ENCODE assay signal across 12 cellular contexts in genomic region chr1:40067023-40067422, GRCh38. TPM values are rescaled to one million over a fixed set of nuclear protein-coding genes. Genes with fewer than 3 reads are reported as not detected.
A peak's percentile ranks its signal among the peaks of the same experiment; 100 is the strongest.
DNase-seq lines count a peak whose midpoint lies in the region; ATAC-seq and TF ChIP-seq lines count a peak whose summit lies in the region.
"Had no signal": no experiment of that assay in that cellular context is flagged by ENCODE, and none has a peak within 500 bp of the region (broad histone marks: within the 10 kb centered on the region; RNA-seq: fewer than 3 reads in every experiment).

No MANE protein-coding gene starts in this region.

- H3K27me3 Mint-ChIP-seq in CD8-positive, alpha-beta T cell (ENCODE audit: low read depth) = no peaks in the 10 kb centered on the region
- H3K27me3 Mint-ChIP-seq in IgD-negative memory B cell = no peaks in the 10 kb centered on the region
- H3K27me3 Mint-ChIP-seq in naive thymus-derived CD8-positive, alpha-beta T cell = no peaks in the 10 kb centered on the region

- peaks cover 53% of the 10 kb centered on the region for H3K4me1 Mint-ChIP-seq in CD8-positive, alpha-beta T cell (ENCODE audit: low read depth)
- H3K4me1 Mint-ChIP-seq in IgD-negative memory B cell = peaks cover 35 to 45% (median 41%) of the 10 kb centered on the region in 3 donors
- H3K4me1 Mint-ChIP-seq in naive thymus-derived CD8-positive, alpha-beta T cell = peaks cover 28 to 55% (median 52%) of the 10 kb centered on the region in 4 donors

- no peak for DNase-seq in CD8-positive, alpha-beta T cell
- DNase-seq in amniotic epithelial cell (ENCODE audit: low read depth) (peak; percentile 53), NCI-H2107 treated with DMSO at 0.1 percent for 48 hours (lab: John Stamatoyannopoulos, UW; ENCODE audit: unreplicated experiment) (no peak), Peyer's patch (no peak), adrenal gland (no peak)
- DNase-seq in naive thymus-derived CD8-positive, alpha-beta T cell = no peak
- DNase-seq in stimulated activated CD4-positive, alpha-beta T cell treated with anti-CD3 and anti-CD28 coated beads, Interleukin-2, amount 100 ng/mL, for 48 hours = no peak
- DNase-seq: activated T-cell treated with anti-CD3 and anti-CD28 coated beads, Interleukin-2, amount 50 U/mL, for 4 hours; colonic mucosa; kidney; NCI-H2029 had no signal

- H3K9me3 Mint-ChIP-seq in CD8-positive, alpha-beta T cell = no peaks in the 10 kb centered on the region
- no peaks in the 10 kb centered on the region for H3K9me3 Mint-ChIP-seq in IgD-negative memory B cell
- no peaks in the 10 kb centered on the region for H3K9me3 Mint-ChIP-seq in naive thymus-derived CD8-positive, alpha-beta T cell
- H3K9me3 Mint-ChIP-seq: activated T-cell treated with anti-CD3 and anti-CD28 coated beads, Interleukin-2, amount 50 U/mL, for 4 hours had no signal

- H3K36me3 Mint-ChIP-seq in CD8-positive, alpha-beta T cell = peaks cover 91% of the 10 kb centered on the region
- peaks cover 19% of the 10 kb centered on the region for H3K36me3 Mint-ChIP-seq in IgD-negative memory B cell
- peaks cover 15 to 94% (median 55%) of the 10 kb centered on the region in 3 donors for H3K36me3 Mint-ChIP-seq in naive thymus-derived CD8-positive, alpha-beta T cell

- H3K27ac ChIP-seq in CD8-positive, alpha-beta T cell (ENCODE audit: low read depth, low read length) = no peak overlapping the region
- H3K27ac ChIP-seq in Peyer's patch (no peak overlapping the region), adrenal gland (no peak overlapping the region)
- H3K27ac ChIP-seq: colonic mucosa had no signal

- peak overlapping the region; percentile 87 for H3K27ac Mint-ChIP-seq in CD8-positive, alpha-beta T cell
- H3K27ac Mint-ChIP-seq in IgD-negative memory B cell = peak overlapping the region in 2 of 3 donors; percentile 69 to 74
- peak overlapping the region; percentile 81 to 90 (median 84) for H3K27ac Mint-ChIP-seq in naive thymus-derived CD8-positive, alpha-beta T cell

- TF ChIP-seq POLR2A in Peyer's patch (IDR thresholded peaks at IDR 0.05) (no peak), adrenal gland (IDR thresholded peaks at IDR 0.05) (no peak)

- H3K9me3 ChIP-seq in CD8-positive, alpha-beta T cell (ENCODE audit: low read length) = no peaks in the 10 kb centered on the region
- H3K9me3 ChIP-seq in Peyer's patch (no peaks in the 10 kb centered on the region), adrenal gland (replicated peaks in 1 of 3) (no peaks in the 10 kb centered on the region)
- H3K9me3 ChIP-seq: colonic mucosa had no signal

- CTCF ChIA-PET in CD8-positive, alpha-beta T cell (lab: Charles Lee) = interaction anchor here (1.5 kb wide), 1 partner anchor 11 kb away, joined by 9 read pairs; no protein-coding TSS in a partner anchor

- H3K27me3 ChIP-seq in CD8-positive, alpha-beta T cell (ENCODE audit: insufficient read depth, low read length) = no peaks in the 10 kb centered on the region
- H3K27me3 ChIP-seq in Peyer's patch (no peaks in the 10 kb centered on the region), adrenal gland (no peaks in the 10 kb centered on the region)
- H3K27me3 ChIP-seq: colonic mucosa had no signal

- POLR2A ChIA-PET in CD8-positive, alpha-beta T cell (lab: Charles Lee) = interaction anchor here (1.7 kb wide), 1 partner anchor 9 kb away, joined by 5 read pairs; no protein-coding TSS in a partner anchor
- POLR2A ChIA-PET in naive thymus-derived CD8-positive, alpha-beta T cell (lab: Charles Lee) = interaction anchor here (1.0 to 12.3 kb wide), 3 partner anchors 8 to 22 kb away, joined by 3 to 246 read pairs (median 3); partner anchors contain the start of gene CAP1

- ATAC-seq in CD8-positive, alpha-beta T cell = no peak
- no peak for ATAC-seq in naive thymus-derived CD8-positive, alpha-beta T cell

- WGBS in adrenal gland, 4 donors = 84 to 91% (median 89%) methylated on average over 2 of the region's 2 CpGs

- peaks cover 31% of the 10 kb centered on the region for H3K4me1 ChIP-seq in CD8-positive, alpha-beta T cell (ENCODE audit: insufficient read depth, low read length)
- H3K4me1 ChIP-seq in Peyer's patch (peaks cover 0 to 9% (median 5%) of the 10 kb centered on the region in 4 donors), adrenal gland (replicated peaks in 1 of 2) (no peaks in the 10 kb centered on the region)
- H3K4me1 ChIP-seq: colonic mucosa had no signal

- peaks cover 79% of the 10 kb centered on the region for H3K36me3 ChIP-seq in CD8-positive, alpha-beta T cell (ENCODE audit: insufficient read depth, low read length)
- peaks cover 0 to 100% (median 0%) of the 10 kb centered on the region in 3 donors for H3K36me3 ChIP-seq in Peyer's patch
- peaks cover 0 to 96% of the 10 kb centered on the region in 2 donors for H3K36me3 ChIP-seq in adrenal gland (replicated peaks in 1 of 2)

- intact Hi-C loops in CD8-positive, alpha-beta T cell (cut with DNase I, micrococcal nuclease) = no loop called here
- intact Hi-C loops in adrenal gland (cut with DNase I) = no loop called here

- no peak overlapping the region for H3K4me3 ChIP-seq in CD8-positive, alpha-beta T cell (ENCODE audit: low read depth, low read length)
- no peak overlapping the region for H3K4me3 ChIP-seq in Peyer's patch
- H3K4me3 ChIP-seq in adrenal gland = no peak overlapping the region
- H3K4me3 ChIP-seq: colonic mucosa had no signal

- TF ChIP-seq CTCF in CD8-positive, alpha-beta T cell (IDR thresholded peaks at IDR 0.05) = no peak
- TF ChIP-seq CTCF in Peyer's patch (IDR thresholded peaks at IDR 0.05) = no peak
- no peak for TF ChIP-seq CTCF in adrenal gland (IDR thresholded peaks at IDR 0.05)

- H3K4me3 Mint-ChIP-seq in CD8-positive, alpha-beta T cell = no peak overlapping the region
- peak overlapping the region in 1 of 4 donors; percentile 7 for H3K4me3 Mint-ChIP-seq in IgD-negative memory B cell
- H3K4me3 Mint-ChIP-seq in naive thymus-derived CD8-positive, alpha-beta T cell = no peak overlapping the region
- H3K4me3 Mint-ChIP-seq: activated T-cell treated with anti-CD3 and anti-CD28 coated beads, Interleukin-2, amount 50 U/mL, for 4 hours had no signal

RNA-seq across cellular contexts. Expression of gene CAP1, which starts 26.5 kb away (rescaled TPM):
- 100 to 1,000 TPM; 123 to 126 TPM for total RNA-seq in CD8-positive, alpha-beta T cell
- 424 TPM for polyA plus RNA-seq in IgD-negative memory B cell
- 100 to 1,000 TPM; 313 to 314 TPM for total RNA-seq in naive thymus-derived CD8-positive, alpha-beta T cell
- polyA plus RNA-seq in naive thymus-derived CD8-positive, alpha-beta T cell = 100 to 1,000 TPM; 610 to 675 (median 672) TPM
- total RNA-seq in Peyer's patch = 100 to 1,000 TPM; 135 to 229 (median 182) TPM
- 100 to 1,000 TPM; 167 to 304 (median 217) TPM for total RNA-seq in adrenal gland
- 100 to 1,000 TPM in 1 of 3 donors, 10 to 100 TPM in 2; 59.9 to 234 (median 62.5) TPM for polyA plus RNA-seq in adrenal gland

RNA-seq across cellular contexts. Expression of gene PPT1, which starts 30.0 kb away (rescaled TPM):
- total RNA-seq in CD8-positive, alpha-beta T cell = 10 to 100 TPM; 32.2 to 34.2 TPM
- polyA plus RNA-seq in IgD-negative memory B cell (107 TPM), adrenal gland (100 to 1,000 TPM in 1 of 3 donors, 10 to 100 TPM in 2; 55.3 to 136 (median 59.4) TPM)
- 10 to 100 TPM; 70.9 to 72.9 TPM for total RNA-seq in naive thymus-derived CD8-positive, alpha-beta T cell
- 100 to 1,000 TPM; 236 to 267 (median 237) TPM for polyA plus RNA-seq in naive thymus-derived CD8-positive, alpha-beta T cell
- total RNA-seq in Peyer's patch (10 to 100 TPM in 3 of 4 donors, 1 to 10 TPM in 1; 9.6 to 23.4 (median 11.6) TPM), adrenal gland (100 to 1,000 TPM in 2 of 8 donors, 10 to 100 TPM in 6; 72.1 to 112 (median 80.8) TPM)
